Comparison of ENCODE assay signal across 8 cellular contexts in genomic region chr6:137218917-137219663, GRCh38. TPM values are rescaled to one million over a fixed set of nuclear protein-coding genes. Genes with fewer than 3 reads are reported as not detected.
DNase-seq lines count a peak whose midpoint lies in the region; ATAC-seq and TF ChIP-seq lines count a peak whose summit lies in the region.

IFNGR1 (minus strand) TSS chr6:137219385; CDS start chr6:137219327, 58 bp downstream.

- H3K27me3 ChIP-seq in BJ (ENCODE audit: control insufficient read depth, insufficient read depth, low read length) (no peaks in the 10 kb centered on the region), kidney epithelial cell (ENCODE audit: control insufficient read depth, insufficient read depth, low read length) (no peaks in the 10 kb centered on the region)

- H3K4me3 ChIP-seq in BJ (ENCODE audit: low read depth, low read length), result peak within 1 kb of the TSS; percentile 96
- H3K4me3 ChIP-seq in kidney epithelial cell (ENCODE audit: low read depth, low read length), result peak within 1 kb of the TSS; percentile 87

- CTCF ChIA-PET in BJ (lab: Yijun Ruan, JAX), result interaction anchor here (1.0 to 1.5 kb wide), 2 partner anchors 10 to 95 kb away, joined by 3 to 4 read pairs; no protein-coding TSS in a partner anchor

- peak within 1 kb of the TSS; percentile 92 for H3K27ac ChIP-seq in cingulate gyrus (ENCODE audit: low read depth, low read length)

- DNase-seq in BJ (ENCODE audit: low read depth) (no peak), NCI-H526 treated with DMSO at 0.1 percent for 48 hours (lab: John Stamatoyannopoulos, UW) (peak; percentile 85), kidney epithelial cell (ENCODE audit: low read depth) (peak; percentile 71)
- DNase-seq in activated CD4-positive, alpha-beta T cell treated with anti-CD3 and anti-CD28 coated beads for 48 hours, result peak; percentile 98
- DNase-seq in stimulated activated CD4-positive, alpha-beta T cell treated with anti-CD3 and anti-CD28 coated beads, Interleukin-15, amount 100 ng/mL, for 48 hours (ENCODE audit: low read depth in 2 of 2), result peak; percentile 91 to 98

- H3K36me3 ChIP-seq in BJ (ENCODE audit: control insufficient read depth, insufficient read depth, low read length) (no peaks in the 10 kb centered on the region), kidney epithelial cell (ENCODE audit: control insufficient read depth, insufficient read depth, low read length) (no peaks in the 10 kb centered on the region)

- POLR2A ChIA-PET in BJ (lab: Charles Lee), result no interaction called here

- TF ChIP-seq CTCF in BJ (IDR thresholded peaks at IDR 0.05; ENCODE audit: insufficient read depth, low read depth, low read length), result no peak
- no peak for TF ChIP-seq CTCF in kidney epithelial cell (IDR thresholded peaks at IDR 0.05; ENCODE audit: insufficient read depth, low read length, poor library complexity, severe bottlenecking)

- ATAC-seq in GM19324 (IDR thresholded peaks at IDR 0.05; ENCODE audit: low FRiP score, unreplicated experiment), result peak; percentile 99
- ATAC-seq in HG03460 (IDR thresholded peaks at IDR 0.05; ENCODE audit: unreplicated experiment), result peak; percentile 88

RNA-seq across cellular contexts. Expression of gene IFNGR1, which starts in this region (rescaled TPM):
- polyA plus RNA-seq in BJ (2011; rRNA removed), result 56.1 and 58.2 TPM in 2 replicates
- polyA minus RNA-seq in BJ (2011; rRNA and poly(A)+ RNA removed), result 24.6 and 25.2 TPM in 2 replicates
- 52.6 and 55.6 TPM in 2 replicates for total RNA-seq in kidney epithelial cell
